In the genomic region with DNA sequence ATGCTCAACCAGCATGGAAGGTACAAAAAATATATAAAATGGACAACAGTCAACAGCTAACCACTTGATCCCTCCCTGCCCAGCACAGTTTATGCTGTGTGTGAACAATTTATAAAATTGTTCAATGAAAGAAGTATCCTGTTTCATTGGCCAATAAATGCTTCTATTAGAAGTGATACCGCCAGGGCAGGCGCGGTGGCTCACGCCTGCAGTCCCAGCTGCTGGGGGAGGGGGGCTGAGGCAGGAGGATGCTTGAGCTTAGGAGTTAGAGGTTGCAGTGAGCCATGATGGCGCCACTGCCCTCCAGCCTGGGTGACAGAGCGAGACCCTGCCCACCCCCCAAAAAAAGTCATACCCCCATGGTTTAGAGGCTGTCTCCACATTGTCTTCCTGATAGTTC, we compare ENCODE assay signal across 28 cellular contexts.
"Had no signal": no experiment of that assay in that cellular context is flagged by ENCODE, and none has a peak within 500 bp of the region (broad histone marks: within the 10 kb centered on the region; RNA-seq: fewer than 3 reads in every experiment).

No MANE protein-coding gene starts in this region.

- ATAC-seq: activated CD4-positive, alpha-beta T cell treated with anti-CD3 and anti-CD28 coated beads for 36 hours; body of pancreas; gastroesophageal sphincter; left cardiac atrium; left ventricle myocardium superior; naive thymus-derived CD4-positive, alpha-beta T cell; psoas muscle; T-cell; upper lobe of right lung had no signal

- H3K9ac ChIP-seq: neural progenitor cell, parathyroid adenoma had no signal

- FAIRE-seq: colon, endothelial cell of umbilical vein, keratinocyte had no signal

- H3K27ac ChIP-seq: body of pancreas, gastroesophageal sphincter, neural progenitor cell, parathyroid adenoma, psoas muscle, right atrium auricular region, spleen, thyroid gland, upper lobe of right lung had no signal

- H3K4me3 Mint-ChIP-seq: activated CD4-positive, alpha-beta T cell treated with anti-CD3 and anti-CD28 coated beads for 36 hours; activated naive CD8-positive, alpha-beta T cell; mesothelial cell of epicardium; naive thymus-derived CD4-positive, alpha-beta T cell; neural progenitor cell; stimulated activated naive CD8-positive, alpha-beta T cell treated with anti-CD3 and anti-CD28 coated beads, Interleukin-15, Interleukin-2, amounts not matched to agents 100 ng/mL and 50 ng/mL, for 24 hours; T-cell; T-helper 2 cell treated with Interferon-gamma antibody and Interleukin-4, amounts not matched to agents 5 μg/mL and 100 μg/mL, for 36 hours had no signal

- H3K9me3 Mint-ChIP-seq: mesothelial cell of epicardium; stimulated activated naive CD8-positive, alpha-beta T cell treated with anti-CD3 and anti-CD28 coated beads, Interleukin-15, Interleukin-2, amounts not matched to agents 100 ng/mL and 50 ng/mL, for 24 hours; T-cell; T-helper 2 cell treated with Interferon-gamma antibody and Interleukin-4, amounts not matched to agents 5 μg/mL and 100 μg/mL, for 36 hours had no signal

- H3K4me3 ChIP-seq: body of pancreas, gastroesophageal sphincter, neural progenitor cell, psoas muscle, right atrium auricular region, spleen, thyroid gland, upper lobe of right lung had no signal

- H3K27me3 ChIP-seq: body of pancreas, gastroesophageal sphincter, neural progenitor cell, right atrium auricular region, spleen, thyroid gland, upper lobe of right lung had no signal

- H3K36me3 ChIP-seq: neural progenitor cell, right atrium auricular region, thyroid gland, upper lobe of right lung had no signal

- H2AFZ ChIP-seq: neural progenitor cell, parathyroid adenoma had no signal

- H3K9me3 ChIP-seq: body of pancreas, gastroesophageal sphincter, psoas muscle, right atrium auricular region, spleen, thyroid gland, upper lobe of right lung had no signal

- H3K27me3 Mint-ChIP-seq: activated CD4-positive, alpha-beta T cell treated with anti-CD3 and anti-CD28 coated beads for 36 hours; activated naive CD8-positive, alpha-beta T cell; naive thymus-derived CD4-positive, alpha-beta T cell; stimulated activated naive CD8-positive, alpha-beta T cell treated with anti-CD3 and anti-CD28 coated beads, Interleukin-15, Interleukin-2, amounts not matched to agents 100 ng/mL and 50 ng/mL, for 24 hours; T-cell had no signal

- DNase-seq: activated CD4-positive, alpha-beta T cell treated with anti-CD3 and anti-CD28 coated beads for 36 hours; activated CD4-positive, CD25-positive, alpha-beta regulatory T cell; activated effector memory CD4-positive, alpha-beta T cell treated with Interleukin-2 at 50 U/mL for 16 hours; activated naive CD4-positive, alpha-beta T cell treated with Interleukin-2 at 50 U/mL for 16 hours; anterior cingulate cortex; body of pancreas; hippocampal formation; left cardiac atrium; left ventricle myocardium superior; mammary epithelial cell; naive thymus-derived CD4-positive, alpha-beta T cell; occipital lobe; psoas muscle; spleen; T-cell; thyroid gland; upper lobe of right lung had no signal

- H3K4me2 ChIP-seq: neural progenitor cell had no signal

- H3K4me1 ChIP-seq: parathyroid adenoma, psoas muscle had no signal

- H3K79me2 ChIP-seq: parathyroid adenoma had no signal

- H3K27ac Mint-ChIP-seq: activated CD4-positive, alpha-beta T cell treated with anti-CD3 and anti-CD28 coated beads for 36 hours; activated naive CD8-positive, alpha-beta T cell; mesothelial cell of epicardium; naive thymus-derived CD4-positive, alpha-beta T cell; neural progenitor cell; T-cell; T-helper 2 cell treated with Interferon-gamma antibody and Interleukin-4, amounts not matched to agents 5 μg/mL and 100 μg/mL, for 36 hours had no signal
